Comparison of ENCODE assay signal across 29 cellular contexts in genomic region chr2:128360711-128361110, GRCh38.
"Had no signal": no experiment of that assay in that cellular context is flagged by ENCODE, and none has a peak within 500 bp of the region (broad histone marks: within the 10 kb centered on the region; RNA-seq: fewer than 3 reads in every experiment).

No MANE protein-coding gene starts in this region.

- ATAC-seq: activated CD8-positive, alpha-beta memory T cell treated with anti-CD3 and anti-CD28 coated beads, Interleukin-2, amount 10 ng/mL, durations not matched to agents 7 days and 5 days; activated CD8-positive, alpha-beta T cell treated with anti-CD3 and anti-CD28 coated beads for 36 hours; activated T-cell treated with anti-CD3 and anti-CD28 coated beads, Interleukin-2, amount 50 U/mL, for 72 hours; foreskin keratinocyte; heart right ventricle; sciatic nerve; stimulated activated naive CD8-positive, alpha-beta T cell treated with anti-CD3 and anti-CD28 coated beads, Interleukin-15, Interleukin-2, amounts not matched to agents 100 U/mL and 50 U/mL, for 24 hours had no signal

- H3K4me1 ChIP-seq: foreskin keratinocyte had no signal

- H3K27ac Mint-ChIP-seq: activated CD8-positive, alpha-beta memory T cell treated with anti-CD3 and anti-CD28 coated beads, Interleukin-2, amount 10 ng/mL, durations not matched to agents 7 days and 5 days; activated CD8-positive, alpha-beta T cell treated with anti-CD3 and anti-CD28 coated beads for 36 hours; activated T-cell treated with anti-CD3 and anti-CD28 coated beads, Interleukin-2, amount 50 U/mL, for 72 hours; dendritic cell treated with granulocyte-macrophage colony-stimulating factor and Interleukin-4, amounts not matched to agents 40 ng/mL and 50 ng/mL, for 4 days; progenitor cell of endocrine pancreas; T-helper 1 cell treated with Interleukin-12 subunit alpha and Interleukin-12 subunit beta and Interleukin-4 antibody, amounts not matched to agents 30 μg/mL and 1 μg/mL, for 36 hours had no signal

- H3K9ac ChIP-seq: SK-N-SH had no signal

- DNase-seq: activated CD4-positive, alpha-beta T cell treated with anti-CD3 and anti-CD28 coated beads, Interleukin-2, amount 50 U/mL, for 1 hour; activated CD4-positive, CD25-positive, alpha-beta regulatory T cell treated with anti-CD3 and anti-CD28 coated beads, Interleukin-2, amount 50 U/mL, for 72 hours; activated CD8-positive, alpha-beta T cell treated with anti-CD3 and anti-CD28 coated beads for 36 hours; activated naive CD4-positive, alpha-beta T cell treated with anti-CD3 and anti-CD28 coated beads, Interleukin-2, amount 50 U/mL, for 16 hours; activated T-cell treated with anti-CD3 and anti-CD28 coated beads for 4 hours; activated T-cell treated with anti-CD3 and anti-CD28 coated beads, Interleukin-2, amount 50 U/mL, for 72 hours; amniotic stem cell; brain microvascular endothelial cell; caudate nucleus; foreskin keratinocyte; heart right ventricle; SK-N-SH; stimulated activated CD4-positive, alpha-beta T cell treated with anti-CD3 and anti-CD28 coated beads, Interleukin-12 subunit alpha, Interleukin-12 subunit beta, amount 100 ng/mL, for 4 hours; stimulated activated CD4-positive, alpha-beta T cell treated with anti-CD3 and anti-CD28 coated beads, Interleukin-4, amount 100 ng/mL, for 1 hour; stimulated activated naive CD8-positive, alpha-beta T cell treated with anti-CD3 and anti-CD28 coated beads, Interleukin-15, Interleukin-2, amounts not matched to agents 100 U/mL and 50 U/mL, for 24 hours; SW 1271; T-helper 9 cell; testis; transverse colon had no signal

- H3K27me3 ChIP-seq: brain microvascular endothelial cell, esophagus muscularis mucosa, foreskin keratinocyte, heart right ventricle, ovary, testis, transverse colon had no signal

- H3K4me3 ChIP-seq: esophagus muscularis mucosa, heart right ventricle, ovary, skin epidermis, testis, transverse colon had no signal

- H3K4me3 Mint-ChIP-seq: activated CD8-positive, alpha-beta memory T cell treated with anti-CD3 and anti-CD28 coated beads, Interleukin-2, amount 10 ng/mL, durations not matched to agents 7 days and 5 days; activated CD8-positive, alpha-beta T cell treated with anti-CD3 and anti-CD28 coated beads for 36 hours; activated T-cell treated with anti-CD3 and anti-CD28 coated beads, Interleukin-2, amount 50 U/mL, for 72 hours; dendritic cell treated with granulocyte-macrophage colony-stimulating factor and Interleukin-4, amounts not matched to agents 40 ng/mL and 50 ng/mL, for 4 days; nephron; T-helper 1 cell treated with Interleukin-12 subunit alpha and Interleukin-12 subunit beta and Interleukin-4 antibody, amounts not matched to agents 30 μg/mL and 1 μg/mL, for 36 hours had no signal

- H3K27ac ChIP-seq: brain microvascular endothelial cell, esophagus muscularis mucosa, foreskin keratinocyte, heart right ventricle, ovary, skin epidermis, testis, transverse colon, VCaP had no signal

- H3K36me3 ChIP-seq: brain microvascular endothelial cell, esophagus muscularis mucosa, heart right ventricle, ovary, transverse colon had no signal

- H3K4me1 Mint-ChIP-seq: activated CD8-positive, alpha-beta memory T cell treated with anti-CD3 and anti-CD28 coated beads, Interleukin-2, amount 10 ng/mL, durations not matched to agents 7 days and 5 days had no signal

- H3K27me3 Mint-ChIP-seq: activated CD8-positive, alpha-beta T cell treated with anti-CD3 and anti-CD28 coated beads for 36 hours had no signal

- H3K9me3 Mint-ChIP-seq: activated CD8-positive, alpha-beta T cell treated with anti-CD3 and anti-CD28 coated beads for 36 hours; activated T-cell treated with anti-CD3 and anti-CD28 coated beads, Interleukin-2, amount 50 U/mL, for 72 hours; dendritic cell treated with granulocyte-macrophage colony-stimulating factor and Interleukin-4, amounts not matched to agents 40 ng/mL and 50 ng/mL, for 4 days; T-helper 1 cell treated with Interleukin-12 subunit alpha and Interleukin-12 subunit beta and Interleukin-4 antibody, amounts not matched to agents 30 μg/mL and 1 μg/mL, for 36 hours had no signal

- H3K9me3 ChIP-seq: esophagus muscularis mucosa, heart right ventricle, ovary, SK-N-SH, testis, transverse colon had no signal

- H3K36me3 Mint-ChIP-seq: activated CD8-positive, alpha-beta memory T cell treated with anti-CD3 and anti-CD28 coated beads, Interleukin-2, amount 10 ng/mL, durations not matched to agents 7 days and 5 days had no signal

- H3K4me2 ChIP-seq: SK-N-SH had no signal
